In the genomic region with DNA sequence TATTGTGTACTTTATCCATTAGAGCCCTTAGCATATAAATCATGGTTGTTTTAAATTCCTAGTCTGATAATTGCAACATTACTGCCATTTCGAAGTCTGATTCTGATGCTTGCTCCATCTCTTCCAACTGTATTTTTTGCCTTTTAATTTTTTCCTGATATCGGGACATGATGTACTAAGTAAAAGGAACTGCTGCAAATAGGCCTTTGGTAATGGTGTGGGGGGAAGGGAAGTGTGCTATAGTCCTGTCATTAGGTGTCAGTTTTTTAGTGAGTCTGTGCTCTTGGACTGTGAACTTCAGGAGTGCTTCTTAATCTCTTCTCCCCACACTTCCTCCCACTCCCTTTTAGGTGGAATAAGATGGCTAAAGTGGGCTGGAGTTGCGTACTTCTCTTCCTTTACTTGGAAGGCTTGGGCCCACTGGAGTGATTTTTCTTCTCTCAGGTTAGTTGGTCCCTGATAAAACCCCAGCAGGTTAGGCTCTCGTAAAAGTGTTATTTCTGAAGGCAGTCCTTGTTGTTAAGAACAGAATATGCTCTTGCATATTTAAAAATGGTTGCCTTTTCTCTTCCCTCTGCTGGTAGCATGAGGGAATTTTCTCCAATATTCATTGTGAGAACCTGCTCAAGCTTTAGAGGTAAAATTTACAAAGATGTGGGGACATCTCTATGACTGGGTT, we compare ENCODE assay signal across 9 cellular contexts. TPM values are rescaled to one million over a fixed set of nuclear protein-coding genes. Genes with fewer than 3 reads are reported as not detected.
DNase-seq lines count a peak whose midpoint lies in the region; ATAC-seq and TF ChIP-seq lines count a peak whose summit lies in the region.
"Had no signal": no experiment of that assay in that cellular context is flagged by ENCODE, and none has a peak within 500 bp of the region (broad histone marks: within the 10 kb centered on the region; RNA-seq: fewer than 3 reads in every experiment).

No MANE protein-coding gene starts in this region.

- TF ChIP-seq POLR2A in GM18505 (IDR thresholded peaks at IDR 0.05; ENCODE audit: borderline replicate concordance, extremely low read depth, insufficient read depth, insufficient read length) = no peak

- DNase-seq in KBM-7 (peak; percentile 76), osteocyte (ENCODE audit: extremely low spot score, unreplicated experiment) (no peak), substantia nigra (lab: John Stamatoyannopoulos, UW) (no peak), NCI-H1048 (lab: John Stamatoyannopoulos, UW) (no peak), HAP-1 (ENCODE audit: low spot score in 2 of 2) (no peak)
- DNase-seq in effector memory CD8-positive, alpha-beta T cell = peak in 1 of 3 experiments; percentile 4

- H3K27ac Mint-ChIP-seq in effector memory CD8-positive, alpha-beta T cell = peak overlapping the region in 1 of 2 donors; percentile 72
- peak overlapping the region; percentile 16 for H3K27ac Mint-ChIP-seq in osteocyte (ENCODE audit: unreplicated experiment)

- peaks cover 4% of the 10 kb centered on the region for H3K36me3 Mint-ChIP-seq in effector memory CD8-positive, alpha-beta T cell (ENCODE audit: insufficient read depth)
- H3K36me3 Mint-ChIP-seq in osteocyte (ENCODE audit: unreplicated experiment) = peaks cover 46% of the 10 kb centered on the region

- no peak overlapping the region for H3K4me3 ChIP-seq in HAP-1
- H3K4me3 ChIP-seq: SK-N-MC had no signal

- no peak overlapping the region for H3K4me3 Mint-ChIP-seq in effector memory CD8-positive, alpha-beta T cell
- H3K4me3 Mint-ChIP-seq in osteocyte (ENCODE audit: unreplicated experiment) = no peak overlapping the region

- H3K4me1 Mint-ChIP-seq in effector memory CD8-positive, alpha-beta T cell (ENCODE audit: low read depth in 2 of 2) = peaks cover 26 to 56% of the 10 kb centered on the region in 2 donors
- peaks cover 30% of the 10 kb centered on the region for H3K4me1 Mint-ChIP-seq in osteocyte (ENCODE audit: unreplicated experiment)

- no peaks in the 10 kb centered on the region for H3K9me3 ChIP-seq in HAP-1

- no peaks in the 10 kb centered on the region for H3K9me3 Mint-ChIP-seq in effector memory CD8-positive, alpha-beta T cell
- no peaks in the 10 kb centered on the region for H3K9me3 Mint-ChIP-seq in osteocyte (ENCODE audit: unreplicated experiment)

- no peak overlapping the region for H3K27ac ChIP-seq in substantia nigra (ENCODE audit: low read depth, low read length, poor library complexity, severe bottlenecking)
- H3K27ac ChIP-seq: SK-N-MC had no signal

- in situ Hi-C loops in KBM-7 (cut with MboI; ENCODE audit: low pct_unique_long_range_greater_than_20kb, low sequenced_read_pairs) = no loop called here
- in situ Hi-C loops in HAP-1 (cut with MboI; ENCODE audit: low sequenced_read_pairs) = no loop called here

- no peaks in the 10 kb centered on the region for H3K27me3 ChIP-seq in HAP-1 (ENCODE audit: low read depth)

- TF ChIP-seq CTCF in osteocyte (IDR thresholded peaks at IDR 0.05) = peak; percentile 58

- H3K36me3 ChIP-seq in HAP-1 (replicated peaks) = no peaks in the 10 kb centered on the region; the same call in none of the 2 replicates

- ATAC-seq in GM18505 (IDR thresholded peaks at IDR 0.05; ENCODE audit: unreplicated experiment) (peak; percentile 59), GM21529 (IDR thresholded peaks at IDR 0.05; ENCODE audit: unreplicated experiment) (no peak)
- peak; percentile 29 for ATAC-seq in effector memory CD8-positive, alpha-beta T cell (replicated peaks)

- no peaks in the 10 kb centered on the region for H3K27me3 Mint-ChIP-seq in effector memory CD8-positive, alpha-beta T cell
- H3K27me3 Mint-ChIP-seq in osteocyte (ENCODE audit: unreplicated experiment) = no peaks in the 10 kb centered on the region

- H3K4me1 ChIP-seq in HAP-1 = peaks cover 16% of the 10 kb centered on the region

RNA-seq across cellular contexts. Expression of gene STXBP5, which starts 18.1 kb away (rescaled TPM):
- total RNA-seq in osteocyte = 32.2 and 34.8 TPM in 2 replicates
